ENCODE assay signal across 26 cellular contexts in the genomic region with DNA sequence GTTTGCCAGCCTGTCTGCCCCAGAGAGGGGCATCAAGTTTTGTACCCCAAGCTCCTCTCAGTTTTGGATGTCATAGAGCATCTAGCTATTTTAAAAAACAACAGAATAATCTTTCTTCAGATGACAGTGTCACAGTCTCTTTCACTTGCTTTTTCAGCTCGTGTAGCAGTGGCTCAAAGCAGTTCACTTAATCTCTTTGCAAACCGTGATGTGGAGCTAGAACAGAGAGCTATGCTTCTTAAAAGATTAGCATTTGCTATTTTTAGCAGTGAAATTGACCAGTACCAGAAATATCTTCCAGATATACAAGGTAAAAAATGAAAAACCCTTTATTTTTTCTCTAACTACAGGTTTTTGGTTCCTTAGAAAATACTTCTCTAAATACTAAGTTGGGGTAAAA.
"Had no signal": no experiment of that assay in that cellular context is flagged by ENCODE, and none has a peak within 500 bp of the region (broad histone marks: within the 10 kb centered on the region; RNA-seq: fewer than 3 reads in every experiment).

No MANE protein-coding gene starts in this region.

- DNase-seq: activated CD4-positive, alpha-beta T cell treated with anti-CD3 and anti-CD28 coated beads for 36 hours; activated CD4-positive, CD25-positive, alpha-beta regulatory T cell; activated effector memory CD4-positive, alpha-beta T cell treated with Interleukin-2 at 50 U/mL for 16 hours; activated naive CD4-positive, alpha-beta T cell treated with Interleukin-2 at 50 U/mL for 16 hours; activated T-cell treated with anti-CD3 and anti-CD28 coated beads for 4 hours; activated T-cell treated with anti-CD3 and anti-CD28 coated beads, Interleukin-2, amount 50 U/mL, for 72 hours; anterior cingulate cortex; hypothalamus; immature natural killer cell; mesendoderm; mucosa of descending colon; posterior cingulate gyrus; sigmoid colon; stimulated activated CD4-positive, alpha-beta T cell treated with anti-CD3 and anti-CD28 coated beads, Interleukin-1b, Interleukin-23, amount 100 ng/mL, for 48 hours; stimulated activated CD4-positive, alpha-beta T cell treated with anti-CD3 and anti-CD28 coated beads, Interleukin-4, amount 100 ng/mL, for 4 hours; stimulated activated CD8-positive, alpha-beta memory T cell treated with anti-CD3 and anti-CD28 coated beads, Interleukin-4, amount 100 ng/mL, for 48 hours; stimulated activated naive CD8-positive, alpha-beta T cell treated with anti-CD3 and anti-CD28 coated beads, Interleukin-15, amount 100 ng/mL, for 72 hours; substantia nigra; T-cell had no signal

- H3K4me2 ChIP-seq: smooth muscle cell had no signal

- H3K9me3 ChIP-seq: gastroesophageal sphincter, mucosa of descending colon, sigmoid colon had no signal

- H3K27me3 ChIP-seq: gastroesophageal sphincter, sigmoid colon had no signal

- H3K27ac ChIP-seq: gastroesophageal sphincter, sigmoid colon had no signal

- H3K4me3 ChIP-seq: gastroesophageal sphincter, lung, mucosa of descending colon, sigmoid colon, smooth muscle cell had no signal

- H3K4me1 ChIP-seq: gastroesophageal sphincter, sigmoid colon had no signal

- FAIRE-seq: endothelial cell of umbilical vein had no signal

- ATAC-seq: activated CD4-positive, alpha-beta T cell treated with anti-CD3 and anti-CD28 coated beads for 36 hours; activated T-cell treated with anti-CD3 and anti-CD28 coated beads, Interleukin-2, amount 50 U/mL, for 72 hours; gastroesophageal sphincter; left lobe of liver; mucosa of descending colon; natural killer cell treated with Interleukin-12 subunit alpha and Interleukin-12 subunit beta and Interleukin-15 and Interleukin-18, amount 100 ng/mL, for 72 hours; stimulated activated memory B cell treated with anti-CD40 and anti-IgM and Interleukin-4, amounts not matched to agents 10 μg/mL and 1 μg/mL and 100 μg/mL, for 72 hours; stimulated activated naive CD8-positive, alpha-beta T cell treated with anti-CD3 and anti-CD28 coated beads, Interleukin-15, amount 100 ng/mL, for 72 hours; T-cell had no signal
